In the genomic region with DNA sequence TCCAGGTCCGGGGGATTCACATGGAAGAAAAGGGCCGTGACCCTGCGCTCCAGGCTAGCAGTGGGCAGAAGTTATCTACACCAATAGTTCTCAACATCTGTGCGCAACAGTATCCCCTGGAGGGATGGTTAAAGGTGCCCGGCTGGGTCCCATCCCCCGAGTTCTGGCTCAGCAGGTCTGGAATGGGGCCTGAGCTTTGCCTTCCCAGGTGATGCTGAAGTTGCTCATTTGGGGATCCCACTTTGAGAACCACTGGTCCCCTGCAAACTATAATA, we compare ENCODE assay signal across 12 cellular contexts. TPM values are rescaled to one million over a fixed set of nuclear protein-coding genes. Genes with fewer than 3 reads are reported as not detected.
DNase-seq lines count a peak whose midpoint lies in the region; ATAC-seq and TF ChIP-seq lines count a peak whose summit lies in the region.
"Had no signal": no experiment of that assay in that cellular context is flagged by ENCODE, and none has a peak within 500 bp of the region (broad histone marks: within the 10 kb centered on the region; RNA-seq: fewer than 3 reads in every experiment).

No MANE protein-coding gene starts in this region.

- H3K36me3 ChIP-seq in SK-N-SH (replicated peaks in 1 of 2; ENCODE audit: control insufficient read depth in 1 of 2, insufficient read depth in 2 of 2, low read length in 1 of 2) (peaks cover 4 to 29% of the 10 kb centered on the region in 2 experiments), HUES48 (ENCODE audit: control insufficient read depth, insufficient read depth, low read length) (no peaks in the 10 kb centered on the region), rectal smooth muscle tissue (ENCODE audit: control insufficient read depth, insufficient read depth, low read length) (peaks cover 4% of the 10 kb centered on the region)
- H3K36me3 ChIP-seq: vagina had no signal

- intact Hi-C loops in dendritic cell treated with granulocyte-macrophage colony-stimulating factor and Interleukin-4, amounts not matched to agents 40 ng/mL and 50 ng/mL, for 4 days (cut with micrococcal nuclease) = loop anchor here (10.0 kb wide), 1 partner anchor 254 kb away; no protein-coding TSS in a partner anchor

- no peak overlapping the region for H3K4me3 Mint-ChIP-seq in dendritic cell treated with granulocyte-macrophage colony-stimulating factor and Interleukin-4, amounts not matched to agents 40 ng/mL and 50 ng/mL, for 4 days

- H3K9me3 Mint-ChIP-seq in dendritic cell treated with granulocyte-macrophage colony-stimulating factor and Interleukin-4, amounts not matched to agents 40 ng/mL and 50 ng/mL, for 4 days = no peaks in the 10 kb centered on the region

- peaks cover 7% of the 10 kb centered on the region for H4K20me1 ChIP-seq in SK-N-SH (ENCODE audit: insufficient read depth)

- TF ChIP-seq RAD21 in SK-N-SH (IDR thresholded peaks at IDR 0.05; ENCODE audit: low read length) = no peak

- TF ChIP-seq EP300 in SK-N-SH (IDR thresholded peaks at IDR 0.05; ENCODE audit: borderline replicate concordance in 1 of 2, low read depth in 1 of 2, low read length in 1 of 2) = no peak

- H3K27ac Mint-ChIP-seq in dendritic cell treated with granulocyte-macrophage colony-stimulating factor and Interleukin-4, amounts not matched to agents 40 ng/mL and 50 ng/mL, for 4 days = peak overlapping the region; percentile 18

- H3K4me3 ChIP-seq in SK-N-SH (ENCODE audit: low read depth in 2 of 2, low read length in 1 of 2) (no peak overlapping the region; a peak in 1 of 4 replicates), HUES48 (ENCODE audit: low read depth, low read length) (no peak overlapping the region), rectal smooth muscle tissue (ENCODE audit: low read length) (no peak overlapping the region)
- H3K4me3 ChIP-seq: lung, spleen, vagina had no signal

- peaks cover 20 to 99% of the 10 kb centered on the region in 2 experiments; a peak in 3 of 4 replicates for H3K4me1 ChIP-seq in SK-N-SH (ENCODE audit: control insufficient read depth in 1 of 2, insufficient read depth in 2 of 2, low read depth in 1 of 2, low read length in 1 of 2)
- H3K4me1 ChIP-seq in HUES48 (ENCODE audit: control insufficient read depth, insufficient read depth, low read length) = peaks cover 36% of the 10 kb centered on the region
- peaks cover 50% of the 10 kb centered on the region for H3K4me1 ChIP-seq in rectal smooth muscle tissue (ENCODE audit: control insufficient read depth, insufficient read depth, low read length)

- H3K36me3 Mint-ChIP-seq in dendritic cell treated with granulocyte-macrophage colony-stimulating factor and Interleukin-4, amounts not matched to agents 40 ng/mL and 50 ng/mL, for 4 days (ENCODE audit: low read depth) = peaks cover 80% of the 10 kb centered on the region

- H3K4me2 ChIP-seq in SK-N-SH = no peak overlapping the region

- CTCF ChIA-PET in SK-N-SH (lab: Yijun Ruan, JAX) = interaction anchor here (1.0 to 9.7 kb wide), 18 partner anchors 8 to 157 kb away, joined by 3 to 117 read pairs (median 7); partner anchors contain the start of gene DNMT3A

- no peak for DNase-seq in SK-N-SH
- DNase-seq in COLO829 (ENCODE audit: low spot score) = no peak
- no peak for DNase-seq in NOMO-1 (lab: John Stamatoyannopoulos, UW; ENCODE audit: unreplicated experiment in 2 of 2)
- DNase-seq in GM10266 (ENCODE audit: extremely low spot score) = no peak
- DNase-seq: ACHN, spleen had no signal

- H3K4me1 Mint-ChIP-seq in dendritic cell treated with granulocyte-macrophage colony-stimulating factor and Interleukin-4, amounts not matched to agents 40 ng/mL and 50 ng/mL, for 4 days (ENCODE audit: low read depth) = peaks cover 73% of the 10 kb centered on the region

- H3K27me3 Mint-ChIP-seq in dendritic cell treated with granulocyte-macrophage colony-stimulating factor and Interleukin-4, amounts not matched to agents 40 ng/mL and 50 ng/mL, for 4 days = peaks cover 14% of the 10 kb centered on the region

- POLR2A ChIA-PET in SK-N-SH (lab: Yijun Ruan, JAX) = interaction anchor here (0.7 to 3.7 kb wide), 6 partner anchors 16 to 59 kb away, joined by 3 to 20 read pairs (median 6); no protein-coding TSS in a partner anchor

- TF ChIP-seq CTCF in SK-N-SH (IDR thresholded peaks at IDR 0.05) = no peak
- no peak for TF ChIP-seq CTCF in GM10266 (IDR thresholded peaks at IDR 0.05; ENCODE audit: control insufficient read depth, insufficient read depth, low read depth, missing control alignments)

- WGBS in SK-N-SH (ENCODE audit: low lambda C conversion rate) = 76% methylated on average over 6 of the region's 6 CpGs

- no peaks in the 10 kb centered on the region for H3K9me2 ChIP-seq in SK-N-SH

- H3K79me2 ChIP-seq in SK-N-SH (ENCODE audit: insufficient read depth) = peaks cover 5% of the 10 kb centered on the region; the same call in 1 of the 2 replicates

- H3K27me3 ChIP-seq in SK-N-SH (ENCODE audit: insufficient read depth) (no peaks in the 10 kb centered on the region), HUES48 (ENCODE audit: control insufficient read depth, insufficient read depth, low read length) (no peaks in the 10 kb centered on the region), rectal smooth muscle tissue (ENCODE audit: control insufficient read depth, insufficient read depth, low read length) (no peaks in the 10 kb centered on the region)
- H3K27me3 ChIP-seq: spleen, vagina had no signal

- H3K9me3 ChIP-seq in SK-N-SH = no peaks in the 10 kb centered on the region
- no peaks in the 10 kb centered on the region for H3K9me3 ChIP-seq in HUES48 (ENCODE audit: control insufficient read depth, insufficient read depth, low read length)
- H3K9me3 ChIP-seq: spleen, vagina had no signal

- H2AFZ ChIP-seq in SK-N-SH (ENCODE audit: low read depth) = no peak overlapping the region

- H3K27ac ChIP-seq in SK-N-SH (ENCODE audit: low read depth in 2 of 2, low read length in 1 of 2) (peak overlapping the region; percentile 31 to 100; a peak in 3 of 4 replicates), HUES48 (ENCODE audit: low read depth, low read length) (peak overlapping the region; percentile 71), rectal smooth muscle tissue (ENCODE audit: low read depth, low read length) (peak overlapping the region; percentile 6)
- H3K27ac ChIP-seq: vagina had no signal

- no peaks in the 10 kb centered on the region for H3F3A ChIP-seq in SK-N-SH (replicated peaks; ENCODE audit: insufficient read depth)

- ATAC-seq in SK-N-SH treated with all-trans-retinoic acid at 6 μM for 48 hours = no peak

- H3K9ac ChIP-seq in SK-N-SH (no peak overlapping the region), HUES48 (ENCODE audit: low read depth, low read length) (no peak overlapping the region), rectal smooth muscle tissue (ENCODE audit: low read length) (no peak overlapping the region)

TF ChIP-seq in SK-N-SH, 30 proteins besides CTCF, POLR2A, EP300 and RAD21 (continues in another document):
- peak; percentile 23 for TF ChIP-seq CHD2 (IDR thresholded peaks at IDR 0.05; ENCODE audit: low read length, partially characterized antibody)

TF ChIP-seq in SK-N-SH treated with all-trans-retinoic acid at 6 μM for 48 hours, 23 proteins besides CTCF, POLR2A, EP300 and RAD21:
- TF ChIP-seq ZC3H10 (CRISPR knock-in tag; IDR thresholded peaks at IDR 0.05) (no peak), PPARA (CRISPR knock-in tag; IDR thresholded peaks at IDR 0.05; ENCODE audit: borderline replicate concordance) (no peak), TOX (CRISPR knock-in tag; IDR thresholded peaks at IDR 0.05; ENCODE audit: borderline replicate concordance) (no peak), ZFP3 (CRISPR knock-in tag; IDR thresholded peaks at IDR 0.05) (no peak), RARB (CRISPR knock-in tag; IDR thresholded peaks at IDR 0.05) (no peak), BACH2 (CRISPR knock-in tag; IDR thresholded peaks at IDR 0.05; ENCODE audit: borderline replicate concordance) (no peak), ARNTL (CRISPR knock-in tag; IDR thresholded peaks at IDR 0.05; ENCODE audit: borderline replicate concordance, low read depth) (no peak), GLIS3 (CRISPR knock-in tag; IDR thresholded peaks at IDR 0.05) (no peak)
- TF ChIP-seq, protein P1, sequence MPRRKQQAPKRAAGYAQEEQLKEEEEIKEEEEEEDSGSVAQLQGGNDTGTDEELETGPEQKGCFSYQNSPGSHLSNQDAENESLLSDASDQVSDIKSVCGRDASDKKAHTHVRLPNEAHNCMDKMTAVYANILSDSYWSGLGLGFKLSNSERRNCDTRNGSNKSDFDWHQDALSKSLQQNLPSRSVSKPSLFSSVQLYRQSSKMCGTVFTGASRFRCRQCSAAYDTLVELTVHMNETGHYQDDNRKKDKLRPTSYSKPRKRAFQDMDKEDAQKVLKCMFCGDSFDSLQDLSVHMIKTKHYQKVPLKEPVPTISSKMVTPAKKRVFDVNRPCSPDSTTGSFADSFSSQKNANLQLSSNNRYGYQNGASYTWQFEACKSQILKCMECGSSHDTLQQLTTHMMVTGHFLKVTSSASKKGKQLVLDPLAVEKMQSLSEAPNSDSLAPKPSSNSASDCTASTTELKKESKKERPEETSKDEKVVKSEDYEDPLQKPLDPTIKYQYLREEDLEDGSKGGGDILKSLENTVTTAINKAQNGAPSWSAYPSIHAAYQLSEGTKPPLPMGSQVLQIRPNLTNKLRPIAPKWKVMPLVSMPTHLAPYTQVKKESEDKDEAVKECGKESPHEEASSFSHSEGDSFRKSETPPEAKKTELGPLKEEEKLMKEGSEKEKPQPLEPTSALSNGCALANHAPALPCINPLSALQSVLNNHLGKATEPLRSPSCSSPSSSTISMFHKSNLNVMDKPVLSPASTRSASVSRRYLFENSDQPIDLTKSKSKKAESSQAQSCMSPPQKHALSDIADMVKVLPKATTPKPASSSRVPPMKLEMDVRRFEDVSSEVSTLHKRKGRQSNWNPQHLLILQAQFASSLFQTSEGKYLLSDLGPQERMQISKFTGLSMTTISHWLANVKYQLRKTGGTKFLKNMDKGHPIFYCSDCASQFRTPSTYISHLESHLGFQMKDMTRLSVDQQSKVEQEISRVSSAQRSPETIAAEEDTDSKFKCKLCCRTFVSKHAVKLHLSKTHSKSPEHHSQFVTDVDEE (CRISPR knock-in tag; IDR thresholded peaks at IDR 0.05) = no peak

RNA-seq across cellular contexts. Expression of gene DNMT3A, which starts 31.1 kb away (rescaled TPM):
- 5.5 and 5.6 TPM in 2 replicates for polyA plus RNA-seq in SK-N-SH (2012; rRNA removed)
- polyA plus RNA-seq in SK-N-SH (2012; cell fraction: cytosol; rRNA removed) = 2.3 and 2.6 TPM in 2 replicates
- polyA plus RNA-seq in SK-N-SH (2012; cell fraction: nucleus; rRNA removed) = 18.6 and 20.2 TPM in 2 replicates

Comparison
In these comparisons a context has a peak if more than half of its experiments do, and no peak if none do; other contexts are left out.
1. H3K27ac ChIP-seq: peak in every context shown above with its lines; median percentile 71 in HUES48; 66 in SK-N-SH; 6 in rectal smooth muscle tissue.